ENCODE assay signal across 34 cellular contexts in the genomic region with DNA sequence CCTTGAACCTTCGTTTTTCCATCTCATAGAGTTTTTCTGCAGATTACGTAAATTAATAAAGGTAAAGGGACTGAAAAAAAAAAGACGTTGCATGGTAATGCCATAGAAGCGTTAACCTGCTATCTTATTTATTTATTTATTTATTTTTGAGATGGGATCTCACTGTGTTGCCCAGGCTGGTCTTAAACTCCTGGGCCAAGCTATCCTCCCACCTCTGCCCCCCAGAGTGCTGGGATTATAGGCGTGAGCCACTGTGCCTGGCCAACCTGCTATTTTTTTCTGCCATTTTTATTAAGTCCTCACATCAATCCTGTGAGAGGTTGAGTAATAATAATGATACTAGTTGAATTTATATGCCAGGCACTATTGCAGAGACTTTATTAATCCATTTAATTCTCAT.
"Had no signal": no experiment of that assay in that cellular context is flagged by ENCODE, and none has a peak within 500 bp of the region (broad histone marks: within the 10 kb centered on the region; RNA-seq: fewer than 3 reads in every experiment).

No MANE protein-coding gene starts in this region.

- H3K9me3 ChIP-seq: body of pancreas, Peyer's patch, SJSA1, SK-N-SH had no signal

- FAIRE-seq: astrocyte, bronchial epithelial cell, TTC549 had no signal

- H3K27ac Mint-ChIP-seq: activated CD4-positive, alpha-beta T cell treated with anti-CD3 and anti-CD28 coated beads, Interleukin-2, amount 10 ng/mL, durations not matched to agents 24 days and 14 days; activated CD8-positive, alpha-beta T cell treated with anti-CD3 and anti-CD28 coated beads for 36 hours; activated naive CD8-positive, alpha-beta T cell treated with anti-CD3 and anti-CD28 coated beads, Interleukin-2, amount 10 ng/mL, durations not matched to agents 7 days and 5 days; activated T-cell treated with anti-CD3 and anti-CD28 coated beads, Interleukin-2, amount 50 U/mL, for 72 hours; activated T-helper 2 cell treated with anti-CD3 and anti-CD28 coated beads, Interferon-gamma antibody, Interleukin-2, Interleukin-4, amounts not matched to agents 10 μg/mL and 5 μg/mL and 100 μg/mL, durations not matched to agents 14 hours and 24 hours and 36 hours; T-helper 1 cell treated with Interleukin-12 subunit alpha and Interleukin-12 subunit beta and Interleukin-4 antibody, amounts not matched to agents 30 μg/mL and 1 μg/mL, for 36 hours; T-helper 2 cell treated with Interferon-gamma antibody and Interleukin-4, amounts not matched to agents 5 μg/mL and 100 μg/mL, for 36 hours had no signal

- H3K4me3 Mint-ChIP-seq: activated CD4-positive, alpha-beta T cell treated with anti-CD3 and anti-CD28 coated beads, Interleukin-2, amount 10 ng/mL, durations not matched to agents 24 days and 14 days; activated CD8-positive, alpha-beta T cell treated with anti-CD3 and anti-CD28 coated beads for 36 hours; activated naive CD4-positive, alpha-beta T cell treated with anti-CD3 and anti-CD28 coated beads, Interleukin-2, amount 50 U/mL, for 24 hours; activated naive CD8-positive, alpha-beta T cell treated with anti-CD3 and anti-CD28 coated beads, Interleukin-2, amount 10 ng/mL, durations not matched to agents 7 days and 5 days; activated T-cell treated with anti-CD3 and anti-CD28 coated beads, Interleukin-2, amount 50 U/mL, for 72 hours; T-helper 1 cell treated with Interleukin-12 subunit alpha and Interleukin-12 subunit beta and Interleukin-4 antibody, amounts not matched to agents 30 μg/mL and 1 μg/mL, for 36 hours; T-helper 2 cell treated with Interferon-gamma antibody and Interleukin-4, amounts not matched to agents 5 μg/mL and 100 μg/mL, for 36 hours had no signal

- H3K4me2 ChIP-seq: SK-N-SH had no signal

- H3K27ac ChIP-seq: body of pancreas, Peyer's patch, SJSA1 had no signal

- H3K4me3 ChIP-seq: body of pancreas, Peyer's patch, SJSA1 had no signal

- H3K4me1 ChIP-seq: Peyer's patch, SJSA1 had no signal

- H3K9me2 ChIP-seq: SK-N-SH had no signal

- H3K27me3 ChIP-seq: body of pancreas, Peyer's patch, SJSA1 had no signal

- ATAC-seq: activated CD8-positive, alpha-beta T cell treated with anti-CD3 and anti-CD28 coated beads for 36 hours; activated T-cell treated with anti-CD3 and anti-CD28 coated beads, Interleukin-2, amount 50 U/mL, for 72 hours; body of pancreas; PC-3 had no signal

- DNase-seq: activated CD4-positive, alpha-beta T cell treated with anti-CD3 and anti-CD28 coated beads, Interleukin-2, amount 10 ng/mL, durations not matched to agents 24 days and 14 days; activated CD4-positive, alpha-beta T cell treated with anti-CD3 and anti-CD28 coated beads, Interleukin-2, amount 50 U/mL, for 4 hours; activated CD8-positive, alpha-beta T cell treated with anti-CD3 and anti-CD28 coated beads for 36 hours; activated gamma-delta T cell; activated naive CD4-positive, alpha-beta T cell treated with Interleukin-2 at 50 U/mL for 16 hours; activated naive CD8-positive, alpha-beta T cell treated with anti-CD3 and anti-CD28 coated beads, Interleukin-2, amount 10 ng/mL, durations not matched to agents 7 days and 5 days; activated T-cell treated with anti-CD3 and anti-CD28 coated beads, Interleukin-2, amount 50 U/mL, for 1 hour; activated T-cell treated with anti-CD3 and anti-CD28 coated beads, Interleukin-2, amount 50 U/mL, for 72 hours; body of pancreas; central memory CD4-positive, alpha-beta T cell; Kasumi-1; KG1; NCI-H1105; NCI-H1417 treated with DMSO at 0.1 percent for 48 hours; NCI-H187 treated with DMSO at 0.1 percent for 48 hours; NCI-H2081; NCI-H2171 treated with DMSO at 0.1 percent for 48 hours; NCI-H2227 treated with DMSO at 0.1 percent for 48 hours; NCI-H446; NCI-H524; NK-92 treated with Interleukin-12 subunit alpha and Interleukin-12 subunit beta, amount 100 ng/mL, for 24 hours; PC-3; Peyer's patch; RPMI8226; SHP77 treated with DMSO at 0.1 percent for 48 hours; SK-N-SH had no signal

- H3K9ac ChIP-seq: SK-N-SH had no signal

- H3K9me3 Mint-ChIP-seq: activated CD4-positive, alpha-beta T cell treated with anti-CD3 and anti-CD28 coated beads, Interleukin-2, amount 10 ng/mL, durations not matched to agents 24 days and 14 days; activated CD8-positive, alpha-beta T cell treated with anti-CD3 and anti-CD28 coated beads for 36 hours; activated naive CD4-positive, alpha-beta T cell treated with anti-CD3 and anti-CD28 coated beads, Interleukin-2, amount 50 U/mL, for 24 hours; activated naive CD8-positive, alpha-beta T cell treated with anti-CD3 and anti-CD28 coated beads, Interleukin-2, amount 10 ng/mL, durations not matched to agents 7 days and 5 days; activated T-cell treated with anti-CD3 and anti-CD28 coated beads, Interleukin-2, amount 50 U/mL, for 72 hours; activated T-helper 2 cell treated with anti-CD3 and anti-CD28 coated beads, Interferon-gamma antibody, Interleukin-2, Interleukin-4, amounts not matched to agents 10 μg/mL and 5 μg/mL and 100 μg/mL, durations not matched to agents 14 hours and 24 hours and 36 hours; T-helper 1 cell treated with Interleukin-12 subunit alpha and Interleukin-12 subunit beta and Interleukin-4 antibody, amounts not matched to agents 30 μg/mL and 1 μg/mL, for 36 hours; T-helper 2 cell treated with Interferon-gamma antibody and Interleukin-4, amounts not matched to agents 5 μg/mL and 100 μg/mL, for 36 hours had no signal

- H3K27me3 Mint-ChIP-seq: activated CD4-positive, alpha-beta T cell treated with anti-CD3 and anti-CD28 coated beads, Interleukin-2, amount 10 ng/mL, durations not matched to agents 24 days and 14 days; activated CD8-positive, alpha-beta T cell treated with anti-CD3 and anti-CD28 coated beads for 36 hours; activated naive CD4-positive, alpha-beta T cell treated with anti-CD3 and anti-CD28 coated beads, Interleukin-2, amount 50 U/mL, for 24 hours; activated naive CD8-positive, alpha-beta T cell treated with anti-CD3 and anti-CD28 coated beads, Interleukin-2, amount 10 ng/mL, durations not matched to agents 7 days and 5 days had no signal
